10 cellular contexts compared by ENCODE assay signal in the genomic region with DNA sequence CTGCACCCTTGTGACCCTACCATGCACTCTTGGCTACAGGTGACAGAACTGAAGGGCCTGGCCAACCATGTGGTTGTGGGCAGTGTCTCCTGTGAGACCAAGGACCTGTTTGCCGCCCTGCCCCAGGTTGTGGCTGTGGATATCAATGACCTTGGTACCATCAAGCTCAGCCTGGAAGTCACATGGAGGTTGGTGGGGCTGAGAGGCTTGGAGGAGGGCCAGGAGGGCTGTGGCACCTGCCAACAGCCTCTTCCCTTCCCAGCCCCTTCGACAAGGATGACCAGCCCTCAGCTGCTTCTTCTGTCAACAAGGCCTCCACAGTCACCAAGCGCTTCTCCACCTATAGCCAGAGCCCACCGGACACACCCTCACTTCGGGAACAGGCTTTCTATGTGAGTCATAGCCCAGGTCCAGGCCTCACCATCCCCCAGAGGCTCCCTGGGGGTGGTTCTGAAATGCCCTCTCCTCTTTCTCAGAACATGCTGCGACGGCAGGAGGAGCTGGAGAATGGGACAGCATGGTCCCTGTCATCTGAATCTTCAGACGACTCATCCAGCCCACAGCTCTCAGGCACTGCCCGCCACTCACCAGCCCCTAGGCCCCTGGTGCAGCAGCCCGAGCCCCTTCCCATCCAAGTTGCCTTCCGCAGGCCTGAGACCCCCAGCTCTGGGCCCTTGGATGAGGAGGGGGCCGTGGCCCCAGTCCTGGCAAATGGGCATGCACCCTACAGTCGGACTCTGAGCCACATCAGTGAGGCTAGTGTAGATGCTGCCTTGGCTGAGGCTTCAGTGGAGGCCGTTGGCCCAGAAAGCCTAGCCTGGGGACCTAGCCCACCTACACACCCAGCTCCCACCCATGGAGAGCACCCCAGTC. TPM values are rescaled to one million over a fixed set of nuclear protein-coding genes. Genes with fewer than 3 reads are reported as not detected.
DNase-seq lines count a peak whose midpoint lies in the region; ATAC-seq and TF ChIP-seq lines count a peak whose summit lies in the region.
"Had no signal": no experiment of that assay in that cellular context is flagged by ENCODE, and none has a peak within 500 bp of the region (broad histone marks: within the 10 kb centered on the region; RNA-seq: fewer than 3 reads in every experiment).

No MANE protein-coding gene starts in this region.

- no peak for TF ChIP-seq POLR2A in prostate gland (IDR thresholded peaks at IDR 0.05)

- peaks cover 8 to 62% (median 22%) of the 10 kb centered on the region in 4 donors for H3K4me1 Mint-ChIP-seq in CD4-positive, CD25-positive, alpha-beta regulatory T cell
- peaks cover 20 to 39% (median 25%) of the 10 kb centered on the region in 3 donors for H3K4me1 Mint-ChIP-seq in IgD-negative memory B cell
- peaks cover 53% of the 10 kb centered on the region for H3K4me1 Mint-ChIP-seq in memory B cell

- H3K4me3 Mint-ChIP-seq in CD4-positive, CD25-positive, alpha-beta regulatory T cell, result peak overlapping the region in 3 of 4 donors; percentile 23 to 82 (median 46)
- H3K4me3 Mint-ChIP-seq in IgD-negative memory B cell, result peak overlapping the region in 2 of 4 donors; percentile 58 to 63
- no peak overlapping the region for H3K4me3 Mint-ChIP-seq in memory B cell

- H3K36me3 ChIP-seq in CD4-positive, CD25-positive, alpha-beta regulatory T cell (ENCODE audit: control insufficient read depth, insufficient read depth, low read length), result peaks cover 7% of the 10 kb centered on the region
- H3K36me3 ChIP-seq in prostate gland, result peaks cover 0 to 15% of the 10 kb centered on the region in 2 donors

- ATAC-seq in CD4-positive, CD25-positive, alpha-beta regulatory T cell (ENCODE audit: low read depth in 2 of 2), result no peak
- ATAC-seq in memory B cell (ENCODE audit: low read depth) (no peak), GM19397 (IDR thresholded peaks at IDR 0.05; ENCODE audit: unreplicated experiment) (no peak)

- peaks cover 30% of the 10 kb centered on the region for H3K4me1 ChIP-seq in CD4-positive, CD25-positive, alpha-beta regulatory T cell (ENCODE audit: control insufficient read depth, insufficient read depth, low read length, poor library complexity, severe bottlenecking)
- no peaks in the 10 kb centered on the region for H3K4me1 ChIP-seq in prostate gland (replicated peaks)

- no peak overlapping the region for H3K27ac ChIP-seq in CD4-positive, CD25-positive, alpha-beta regulatory T cell (ENCODE audit: insufficient read depth, low read length, poor library complexity, severe bottlenecking)
- H3K27ac ChIP-seq in prostate gland, result no peak overlapping the region

- TF ChIP-seq CTCF in prostate gland (IDR thresholded peaks at IDR 0.05), result no peak

- no peaks in the 10 kb centered on the region for H3K27me3 ChIP-seq in CD4-positive, CD25-positive, alpha-beta regulatory T cell (ENCODE audit: control insufficient read depth, insufficient read depth, low read length)
- no peaks in the 10 kb centered on the region for H3K27me3 ChIP-seq in prostate gland (replicated peaks; ENCODE audit: insufficient read depth)

- no peaks in the 10 kb centered on the region for H3K9me3 Mint-ChIP-seq in CD4-positive, CD25-positive, alpha-beta regulatory T cell
- no peaks in the 10 kb centered on the region for H3K9me3 Mint-ChIP-seq in IgD-negative memory B cell
- no peaks in the 10 kb centered on the region for H3K9me3 Mint-ChIP-seq in memory B cell

- intact Hi-C loops in prostate gland (cut with DNase I), result no loop called here

- no peak overlapping the region for H3K4me3 ChIP-seq in CD4-positive, CD25-positive, alpha-beta regulatory T cell (ENCODE audit: low read depth, low read length)
- no peak overlapping the region for H3K4me3 ChIP-seq in prostate gland

- peaks cover 10% of the 10 kb centered on the region for H3K27me3 Mint-ChIP-seq in CD4-positive, CD25-positive, alpha-beta regulatory T cell
- H3K27me3 Mint-ChIP-seq in IgD-negative memory B cell (no peaks in the 10 kb centered on the region), memory B cell (no peaks in the 10 kb centered on the region)

- 85% methylated on average over 14 of the region's 14 CpGs for WGBS in prostate gland

- H3K36me3 Mint-ChIP-seq in CD4-positive, CD25-positive, alpha-beta regulatory T cell, result peaks cover 12% of the 10 kb centered on the region
- peaks cover 2% of the 10 kb centered on the region for H3K36me3 Mint-ChIP-seq in IgD-negative memory B cell
- H3K36me3 Mint-ChIP-seq in memory B cell, result peaks cover 26% of the 10 kb centered on the region

- no peaks in the 10 kb centered on the region for H3K9me3 ChIP-seq in CD4-positive, CD25-positive, alpha-beta regulatory T cell (ENCODE audit: control insufficient read depth in 2 of 2, low read length in 2 of 2)
- no peaks in the 10 kb centered on the region for H3K9me3 ChIP-seq in prostate gland

- H3K27ac Mint-ChIP-seq in CD4-positive, CD25-positive, alpha-beta regulatory T cell, result peak overlapping the region in 2 of 3 donors; percentile 83 to 87
- H3K27ac Mint-ChIP-seq in IgD-negative memory B cell, result peak overlapping the region; percentile 37 to 86 (median 79)
- H3K27ac Mint-ChIP-seq in memory B cell, result peak overlapping the region; percentile 82

- DNase-seq in CD4-positive, CD25-positive, alpha-beta regulatory T cell, result no peak
- DNase-seq in astrocyte of the hippocampus (ENCODE audit: low read depth, low spot score) (peak; percentile 45), memory B cell (ENCODE audit: low spot score in 2 of 2) (no peak), prostate gland (ENCODE audit: low spot score) (no peak), NCI-H128 (lab: John Stamatoyannopoulos, UW; ENCODE audit: unreplicated experiment) (no peak)
- no peak for DNase-seq in stimulated activated CD4-positive, alpha-beta T cell treated with anti-CD3 and anti-CD28 coated beads, Interleukin-4, amount 100 ng/mL, for 1 hour
- DNase-seq: DMS 273 treated with DMSO at 0.1 percent for 48 hours, glutamatergic neuron had no signal

RNA-seq across cellular contexts. Expression of gene RIPOR1, which starts 13.0 kb away (rescaled TPM):
- 16.6 TPM for total RNA-seq in CD4-positive, CD25-positive, alpha-beta regulatory T cell
- 1 to 10 TPM in 3 of 4 donors, under 1 TPM in 1; 0.91 to 3.1 (median 2.1) TPM for polyA plus RNA-seq in CD4-positive, CD25-positive, alpha-beta regulatory T cell
- 43.8 TPM for polyA plus RNA-seq in IgD-negative memory B cell
- total RNA-seq in prostate gland, result 100 to 1,000 TPM in 1 of 2 donors, 10 to 100 TPM in 1; 32.5 to 121 TPM

RNA-seq across cellular contexts. Expression of gene CTCF, which starts 20.7 kb away (rescaled TPM):
- 63.6 TPM for total RNA-seq in CD4-positive, CD25-positive, alpha-beta regulatory T cell
- polyA plus RNA-seq in CD4-positive, CD25-positive, alpha-beta regulatory T cell, result 10 to 100 TPM; 44.5 to 80.2 (median 52.9) TPM
- 70.9 TPM for polyA plus RNA-seq in IgD-negative memory B cell
- total RNA-seq in prostate gland, result 10 to 100 TPM; 39.9 to 48.9 TPM

RNA-seq across cellular contexts. Expression of gene AGRP, which starts 58.3 kb away (rescaled TPM):
- not detected for total RNA-seq in CD4-positive, CD25-positive, alpha-beta regulatory T cell
- polyA plus RNA-seq in CD4-positive, CD25-positive, alpha-beta regulatory T cell, result not detected
- not detected for polyA plus RNA-seq in IgD-negative memory B cell
- 1 to 10 TPM in 1 of 2 donors, not detected in 1; 1.5 TPM for total RNA-seq in prostate gland
